In genomic region chr3:7607669-7608068, GRCh38 we compare ENCODE assay signal across 19 cellular contexts.
"Had no signal": no experiment of that assay in that cellular context is flagged by ENCODE, and none has a peak within 500 bp of the region (broad histone marks: within the 10 kb centered on the region; RNA-seq: fewer than 3 reads in every experiment).

No MANE protein-coding gene starts in this region.

- ATAC-seq: activated CD8-positive, alpha-beta T cell treated with anti-CD3 and anti-CD28 coated beads, Interleukin-2, amount 10 ng/mL, durations not matched to agents 7 days and 5 days; activated naive CD8-positive, alpha-beta T cell treated with anti-CD3 and anti-CD28 coated beads, Interleukin-2, amount 50 U/mL, for 24 hours; gastrocnemius medialis; natural killer cell had no signal

- H3K27me3 ChIP-seq: esophagus muscularis mucosa, gastrocnemius medialis had no signal

- H3K27ac ChIP-seq: coronary artery, esophagus muscularis mucosa, gastrocnemius medialis, left ventricle myocardium inferior, thoracic aorta, WERI-Rb-1 had no signal

- H3K36me3 ChIP-seq: esophagus muscularis mucosa, gastrocnemius medialis, left ventricle myocardium inferior, thoracic aorta, WERI-Rb-1 had no signal

- H3K4me1 ChIP-seq: esophagus muscularis mucosa, gastrocnemius medialis, left ventricle myocardium inferior had no signal

- DNase-seq: activated CD4-positive, alpha-beta T cell treated with anti-CD3 and anti-CD28 coated beads for 1 hour; activated CD4-positive, alpha-beta T cell treated with anti-CD3 and anti-CD28 coated beads, Interleukin-2, amount 50 U/mL, for 1 hour; activated CD8-positive, alpha-beta T cell treated with anti-CD3 and anti-CD28 coated beads, Interleukin-2, amount 10 ng/mL, durations not matched to agents 7 days and 5 days; activated gamma-delta T cell; activated naive CD4-positive, alpha-beta T cell treated with anti-CD3 and anti-CD28 coated beads, Interleukin-2, amount 50 U/mL, for 16 hours; activated naive CD8-positive, alpha-beta T cell treated with anti-CD3 and anti-CD28 coated beads, Interleukin-2, amount 50 U/mL, for 24 hours; cerebellar nuclear complex; gastrocnemius medialis; hippocampal formation; kidney glomerular epithelial cell; left ventricle myocardium inferior; natural killer cell; stimulated activated CD4-positive, alpha-beta T cell treated with anti-CD3 and anti-CD28 coated beads, Interleukin-2, amount 100 ng/mL, for 48 hours; stimulated activated CD8-positive, alpha-beta memory T cell treated with anti-CD3 and anti-CD28 coated beads, Interleukin-4, amount 100 ng/mL, for 48 hours; stimulated activated naive CD4-positive, alpha-beta T cell; WERI-Rb-1 had no signal

- H3K4me3 ChIP-seq: coronary artery, esophagus muscularis mucosa, gastrocnemius medialis, left ventricle myocardium inferior, thoracic aorta had no signal

- H3K9me3 ChIP-seq: esophagus muscularis mucosa, gastrocnemius medialis, left ventricle myocardium inferior, thoracic aorta had no signal
